In genomic region chr1:40665335-40666171, GRCh38 we compare ENCODE assay signal across 8 cellular contexts. TPM values are rescaled to one million over a fixed set of nuclear protein-coding genes. Genes with fewer than 3 reads are reported as not detected.
A peak's percentile ranks its signal among the peaks of the same experiment; 100 is the strongest.
DNase-seq lines count a peak whose midpoint lies in the region; ATAC-seq and TF ChIP-seq lines count a peak whose summit lies in the region.

RIMS3 (minus strand) TSS chr1:40665682; CDS start chr1:40641925, 23,757 bp downstream.

- H3K9me3 ChIP-seq in SJCRH30 (replicated peaks) (no peaks in the 10 kb centered on the region), thoracic aorta (no peaks in the 10 kb centered on the region)

- peak; percentile 100 for DNase-seq in DMS 273 (lab: John Stamatoyannopoulos, UW; ENCODE audit: unreplicated experiment)
- DNase-seq in SJCRH30: peak; percentile 78 to 87
- peak; percentile 73 for DNase-seq in activated gamma-delta T cell treated with anti-CD3 and anti-CD28 coated beads, Interleukin-2, amount 50 U/mL, for 16 hours (ENCODE audit: low read depth)
- DNase-seq in globus pallidus (ENCODE audit: low spot score): peak; percentile 55
- peak; percentile 94 for DNase-seq in osteocyte (ENCODE audit: extremely low spot score, unreplicated experiment)
- DNase-seq in thoracic aorta (ENCODE audit: low spot score): peak; percentile 18

- ATAC-seq in GM21576 (IDR thresholded peaks at IDR 0.05; ENCODE audit: unreplicated experiment) (peak; percentile 63), thoracic aorta (ENCODE audit: insufficient number of reproducible peaks, low FRiP score, low read depth) (peak; percentile 74)

- H3K79me2 ChIP-seq in KMS-11 (ENCODE audit: insufficient read depth, low read depth): peaks cover 25% of the 10 kb centered on the region; the same call in 1 of the 2 replicates

- peak within 1 kb of the TSS; percentile 78 for H3K27ac ChIP-seq in KMS-11
- H3K27ac ChIP-seq in SJCRH30: no peak within 1 kb of the TSS
- peak within 1 kb of the TSS; percentile 72 to 81 for H3K27ac ChIP-seq in thoracic aorta

- peaks cover 8% of the 10 kb centered on the region for H3K27me3 Mint-ChIP-seq in osteocyte (ENCODE audit: unreplicated experiment)

- H3K4me3 Mint-ChIP-seq in osteocyte (ENCODE audit: unreplicated experiment): peak within 1 kb of the TSS; percentile 79

- H3K27me3 ChIP-seq in KMS-11 (ENCODE audit: insufficient read depth, low read depth) (no peaks in the 10 kb centered on the region), SJCRH30 (no peaks in the 10 kb centered on the region), thoracic aorta (replicated peaks; ENCODE audit: insufficient read depth) (no peaks in the 10 kb centered on the region)

- peak within 1 kb of the TSS; percentile 49; the same call in 1 of the 2 replicates for H3K9ac ChIP-seq in KMS-11

- no peak within 1 kb of the TSS for H3K4me3 ChIP-seq in KMS-11 (IDR thresholded peaks at IDR 0.05; ENCODE audit: insufficient read depth, low read depth, low read length)
- H3K4me3 ChIP-seq in SJCRH30: peak within 1 kb of the TSS; percentile 79
- H3K4me3 ChIP-seq in thoracic aorta: peak within 1 kb of the TSS; percentile 90

- H4K20me1 ChIP-seq in KMS-11 (ENCODE audit: insufficient read depth): no peaks in the 10 kb centered on the region

- H2AFZ ChIP-seq in KMS-11 (ENCODE audit: low read depth): peak within 1 kb of the TSS; percentile 87; the same call in 1 of the 2 replicates

- no peaks in the 10 kb centered on the region for H3K36me3 Mint-ChIP-seq in osteocyte (ENCODE audit: unreplicated experiment)

- TF ChIP-seq CTCF in KMS-11 (conservative IDR thresholded peaks at IDR 0.05; ENCODE audit: low read depth, low read length): peak; percentile 67
- TF ChIP-seq CTCF in osteocyte (IDR thresholded peaks at IDR 0.05): no peak
- no peak for TF ChIP-seq CTCF in thoracic aorta (IDR thresholded peaks at IDR 0.05)

- peak within 1 kb of the TSS; percentile 99 for H3K4me2 ChIP-seq in KMS-11

- H3K4me1 ChIP-seq in KMS-11 (ENCODE audit: low read depth, poor library complexity, severe bottlenecking) (peaks cover 75% of the 10 kb centered on the region), SJCRH30 (peaks cover 31% of the 10 kb centered on the region), thoracic aorta (ENCODE audit: control insufficient read depth in 1 of 2, low read depth in 2 of 2) (peaks cover 20 to 57% of the 10 kb centered on the region in 2 donors)

- no peaks in the 10 kb centered on the region for H3K9me3 Mint-ChIP-seq in osteocyte (ENCODE audit: unreplicated experiment)

- H3K27ac Mint-ChIP-seq in osteocyte (ENCODE audit: unreplicated experiment): no peak within 1 kb of the TSS

- H3K4me1 Mint-ChIP-seq in osteocyte (ENCODE audit: unreplicated experiment): peaks cover 42% of the 10 kb centered on the region

- H3K36me3 ChIP-seq in KMS-11 (ENCODE audit: insufficient read depth) (no peaks in the 10 kb centered on the region), SJCRH30 (no peaks in the 10 kb centered on the region), thoracic aorta (no peaks in the 10 kb centered on the region)

RNA-seq across cellular contexts. Expression of gene RIMS3, which starts in this region (rescaled TPM):
- total RNA-seq in SJCRH30 (2014; rRNA removed; shearing (Covaris generic)): 10.0 and 12.7 TPM in 2 replicates
- total RNA-seq in osteocyte (16.5 and 17.0 TPM in 2 replicates), thoracic aorta (10 to 100 TPM; 18.1 to 33.7 TPM)

Comparison
In these comparisons a context has a peak if more than half of its experiments do, and no peak if none do; other contexts are left out.
1. DNase-seq: peak in every context shown above with its lines; median percentile 100 in DMS 273; 94 in osteocyte; 82 in SJCRH30; 73 in activated gamma-delta T cell treated with anti-CD3 and anti-CD28 coated beads, Interleukin-2, amount 50 U/mL, for 16 hours; 55 in globus pallidus; 18 in thoracic aorta.